In the genomic region with DNA sequence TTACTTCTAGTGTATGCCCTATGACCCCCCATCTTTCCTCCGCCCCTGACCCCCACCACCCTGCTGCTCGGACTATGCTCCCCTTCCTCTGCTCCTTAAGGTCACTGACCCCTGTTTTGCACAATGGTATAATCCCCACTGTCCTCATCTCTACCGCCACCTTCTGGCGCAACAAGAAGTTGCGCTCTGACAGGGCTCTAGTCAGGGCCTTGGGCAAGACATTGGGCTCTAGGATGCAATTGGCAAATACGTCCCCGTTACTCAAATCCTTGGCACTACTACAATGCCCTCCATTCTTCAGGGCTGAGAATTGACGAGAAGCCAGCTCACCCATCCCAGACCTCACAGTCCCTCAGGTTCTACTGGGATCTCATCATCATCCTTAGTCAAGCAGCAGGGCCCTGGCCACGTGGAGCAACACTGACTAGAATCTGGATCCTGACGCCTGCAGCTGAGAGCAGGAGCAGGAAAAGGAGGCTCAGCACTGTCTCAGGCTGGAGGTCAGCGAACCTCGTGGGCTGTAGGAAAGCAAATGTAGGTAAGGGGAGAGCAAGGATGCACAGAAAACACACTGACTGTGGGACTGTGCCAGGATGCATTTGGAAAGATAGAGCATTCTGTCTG, we compare ENCODE assay signal across 1 cellular context.
TF ChIP-seq lines count a peak whose summit lies in the region.

No MANE protein-coding gene starts in this region.

TF ChIP-seq in K562, 482 proteins besides CTCF, POLR2A, EP300 and RAD21:
- TF ChIP-seq FOXK2 (conservative IDR thresholded peaks at IDR 0.05 in 1 of 2, IDR thresholded peaks at IDR 0.05 in 1 of 2; ENCODE audit: low read depth in 2 of 2) (peak in 1 of 2 experiments; percentile 71; a peak in 1 of 4 replicates), CREM (IDR thresholded peaks at IDR 0.05; ENCODE audit: low read depth) (0 out of 2 replicates have a peak, but pooled peaks have one; percentile 31), SMC3 (conservative IDR thresholded peaks at IDR 0.05; ENCODE audit: insufficient read depth, low read depth, low read length) (peak; percentile 48; the same call in 1 of the 2 replicates), HDGF (IDR thresholded peaks at IDR 0.05) (no peak), NR2C1 (IDR thresholded peaks at IDR 0.05) (no peak), NR2C1 (tag; IDR thresholded peaks at IDR 0.05) (no peak), CEBPB (tag; IDR thresholded peaks at IDR 0.05) (peak; percentile 58), HSF4 (CRISPR knock-in tag; IDR thresholded peaks at IDR 0.05; ENCODE audit: borderline replicate concordance) (no peak), ZNF408 (CRISPR knock-in tag; IDR thresholded peaks at IDR 0.05; ENCODE audit: low read depth) (no peak), JUND (IDR thresholded peaks at IDR 0.05; ENCODE audit: borderline replicate concordance, low read depth, low read length) (peak; percentile 51; the same call in 1 of the 2 replicates), JUND (tag; IDR thresholded peaks at IDR 0.05; ENCODE audit: borderline replicate concordance, low read depth, low read length) (no peak), TCF7L2 (IDR thresholded peaks at IDR 0.05; ENCODE audit: low read depth, low read length) (0 out of 2 replicates have a peak, but pooled peaks have one; percentile 56), CEBPG (CRISPR knock-in tag; IDR thresholded peaks at IDR 0.05) (no peak), CEBPG (tag; conservative IDR thresholded peaks at IDR 0.05 in 1 of 2, IDR thresholded peaks at IDR 0.05 in 1 of 2) (0 out of 4 replicates have a peak, but pooled peaks of 1 of the 2 experiments have one; percentile 15), SMARCC2 (IDR thresholded peaks at IDR 0.05; ENCODE audit: low read depth) (no peak), ZNF134 (CRISPR knock-in tag; conservative IDR thresholded peaks at IDR 0.05) (no peak), HEY1 (CRISPR knock-in tag; IDR thresholded peaks at IDR 0.05; ENCODE audit: borderline replicate concordance) (no peak)
- TF ChIP-seq, protein P1, sequence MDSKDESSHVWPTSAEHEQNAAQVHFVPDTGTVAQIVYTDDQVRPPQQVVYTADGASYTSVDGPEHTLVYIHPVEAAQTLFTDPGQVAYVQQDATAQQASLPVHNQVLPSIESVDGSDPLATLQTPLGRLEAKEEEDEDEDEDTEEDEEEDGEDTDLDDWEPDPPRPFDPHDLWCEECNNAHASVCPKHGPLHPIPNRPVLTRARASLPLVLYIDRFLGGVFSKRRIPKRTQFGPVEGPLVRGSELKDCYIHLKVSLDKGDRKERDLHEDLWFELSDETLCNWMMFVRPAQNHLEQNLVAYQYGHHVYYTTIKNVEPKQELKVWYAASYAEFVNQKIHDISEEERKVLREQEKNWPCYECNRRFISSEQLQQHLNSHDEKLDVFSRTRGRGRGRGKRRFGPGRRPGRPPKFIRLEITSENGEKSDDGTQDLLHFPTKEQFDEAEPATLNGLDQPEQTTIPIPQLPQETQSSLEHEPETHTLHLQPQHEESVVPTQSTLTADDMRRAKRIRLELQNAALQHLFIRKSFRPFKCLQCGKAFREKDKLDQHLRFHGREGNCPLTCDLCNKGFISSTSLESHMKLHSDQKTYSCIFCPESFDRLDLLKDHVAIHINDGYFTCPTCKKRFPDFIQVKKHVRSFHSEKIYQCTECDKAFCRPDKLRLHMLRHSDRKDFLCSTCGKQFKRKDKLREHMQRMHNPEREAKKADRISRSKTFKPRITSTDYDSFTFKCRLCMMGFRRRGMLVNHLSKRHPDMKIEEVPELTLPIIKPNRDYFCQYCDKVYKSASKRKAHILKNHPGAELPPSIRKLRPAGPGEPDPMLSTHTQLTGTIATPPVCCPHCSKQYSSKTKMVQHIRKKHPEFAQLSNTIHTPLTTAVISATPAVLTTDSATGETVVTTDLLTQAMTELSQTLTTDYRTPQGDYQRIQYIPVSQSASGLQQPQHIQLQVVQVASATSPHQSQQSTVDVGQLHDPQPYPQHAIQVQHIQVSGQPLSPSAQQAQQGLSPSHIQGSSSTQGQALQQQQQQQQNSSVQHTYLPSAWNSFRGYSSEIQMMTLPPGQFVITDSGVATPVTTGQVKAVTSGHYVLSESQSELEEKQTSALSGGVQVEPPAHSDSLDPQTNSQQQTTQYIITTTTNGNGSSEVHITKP (IDR thresholded peaks at IDR 0.05; ENCODE audit: partially characterized antibody), result peak; percentile 98
- TF ChIP-seq, protein P2, sequence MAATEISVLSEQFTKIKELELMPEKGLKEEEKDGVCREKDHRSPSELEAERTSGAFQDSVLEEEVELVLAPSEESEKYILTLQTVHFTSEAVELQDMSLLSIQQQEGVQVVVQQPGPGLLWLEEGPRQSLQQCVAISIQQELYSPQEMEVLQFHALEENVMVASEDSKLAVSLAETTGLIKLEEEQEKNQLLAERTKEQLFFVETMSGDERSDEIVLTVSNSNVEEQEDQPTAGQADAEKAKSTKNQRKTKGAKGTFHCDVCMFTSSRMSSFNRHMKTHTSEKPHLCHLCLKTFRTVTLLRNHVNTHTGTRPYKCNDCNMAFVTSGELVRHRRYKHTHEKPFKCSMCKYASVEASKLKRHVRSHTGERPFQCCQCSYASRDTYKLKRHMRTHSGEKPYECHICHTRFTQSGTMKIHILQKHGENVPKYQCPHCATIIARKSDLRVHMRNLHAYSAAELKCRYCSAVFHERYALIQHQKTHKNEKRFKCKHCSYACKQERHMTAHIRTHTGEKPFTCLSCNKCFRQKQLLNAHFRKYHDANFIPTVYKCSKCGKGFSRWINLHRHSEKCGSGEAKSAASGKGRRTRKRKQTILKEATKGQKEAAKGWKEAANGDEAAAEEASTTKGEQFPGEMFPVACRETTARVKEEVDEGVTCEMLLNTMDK (IDR thresholded peaks at IDR 0.05; ENCODE audit: borderline replicate concordance, insufficient read depth, low read depth, low read length, poor library complexity, severe bottlenecking), result peak; percentile 67
- TF ChIP-seq, protein P3, sequence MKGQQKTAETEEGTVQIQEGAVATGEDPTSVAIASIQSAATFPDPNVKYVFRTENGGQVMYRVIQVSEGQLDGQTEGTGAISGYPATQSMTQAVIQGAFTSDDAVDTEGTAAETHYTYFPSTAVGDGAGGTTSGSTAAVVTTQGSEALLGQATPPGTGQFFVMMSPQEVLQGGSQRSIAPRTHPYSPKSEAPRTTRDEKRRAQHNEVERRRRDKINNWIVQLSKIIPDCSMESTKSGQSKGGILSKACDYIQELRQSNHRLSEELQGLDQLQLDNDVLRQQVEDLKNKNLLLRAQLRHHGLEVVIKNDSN (CRISPR knock-in tag; IDR thresholded peaks at IDR 0.05), result 0 out of 2 replicates have a peak, but pooled peaks have one; percentile 17
